In genomic region chr3:68620211-68620610, GRCh38 we compare ENCODE assay signal across 26 cellular contexts.
"Had no signal": no experiment of that assay in that cellular context is flagged by ENCODE, and none has a peak within 500 bp of the region (broad histone marks: within the 10 kb centered on the region; RNA-seq: fewer than 3 reads in every experiment).

No MANE protein-coding gene starts in this region.

- ATAC-seq: activated CD8-positive, alpha-beta T cell treated with anti-CD3 and anti-CD28 coated beads for 36 hours; activated naive CD8-positive, alpha-beta T cell treated with anti-CD3 and anti-CD28 coated beads, Interleukin-2, amount 50 U/mL, for 24 hours; K562 had no signal

- H3K4me3 ChIP-seq: K562, PC-9, SK-N-MC had no signal

- H3K9me3 Mint-ChIP-seq: activated CD8-positive, alpha-beta T cell treated with anti-CD3 and anti-CD28 coated beads for 36 hours; activated T-cell treated with anti-CD3 and anti-CD28 coated beads, Interleukin-2, amount 50 U/mL, for 24 hours had no signal

- H2AFZ ChIP-seq: PC-9 had no signal

- H3K36me3 ChIP-seq: WERI-Rb-1 had no signal

- DNase-seq: activated CD4-positive, alpha-beta T cell treated with anti-CD3 and anti-CD28 coated beads for 1 hour; activated CD4-positive, alpha-beta T cell treated with anti-CD3 and anti-CD28 coated beads for 48 hours; activated CD4-positive, CD25-positive, alpha-beta regulatory T cell; activated CD8-positive, alpha-beta T cell treated with anti-CD3 and anti-CD28 coated beads for 36 hours; activated gamma-delta T cell; activated naive CD4-positive, alpha-beta T cell treated with anti-CD3 and anti-CD28 coated beads for 36 hours; activated naive CD8-positive, alpha-beta T cell treated with anti-CD3 and anti-CD28 coated beads, Interleukin-2, amount 50 U/mL, for 24 hours; activated T-cell treated with anti-CD3 and anti-CD28 coated beads, Interleukin-2, amount 50 U/mL, for 24 hours; anterior cingulate cortex; caudate nucleus; cerebellar nuclear complex; NCI-H1105; NCI-H1417 treated with DMSO at 0.1 percent for 48 hours; NCI-H187 treated with DMSO at 0.1 percent for 48 hours; NCI-H345; NCI-H524 treated with DMSO at 0.1 percent for 48 hours; PC-9; Right ventricle myocardium superior; T1000; WERI-Rb-1 had no signal

- H3K27ac ChIP-seq: PC-9, RWPE1, SK-N-MC, WERI-Rb-1 had no signal

- H3K27ac Mint-ChIP-seq: activated CD8-positive, alpha-beta T cell treated with anti-CD3 and anti-CD28 coated beads for 36 hours; activated naive CD4-positive, alpha-beta T cell treated with anti-CD3 and anti-CD28 coated beads for 36 hours; activated naive CD8-positive, alpha-beta T cell; activated naive CD8-positive, alpha-beta T cell treated with anti-CD3 and anti-CD28 coated beads, Interleukin-2, amount 50 U/mL, for 24 hours; activated T-cell treated with anti-CD3 and anti-CD28 coated beads, Interleukin-2, amount 50 U/mL, for 24 hours; activated T-helper 2 cell treated with anti-CD3 and anti-CD28 coated beads, Interferon-gamma antibody, Interleukin-2, Interleukin-4, amounts not matched to agents 10 μg/mL and 5 μg/mL and 100 μg/mL, durations not matched to agents 14 hours and 24 hours and 36 hours; brain had no signal

- H3K36me3 Mint-ChIP-seq: activated naive CD8-positive, alpha-beta T cell; brain had no signal

- H3K4me2 ChIP-seq: PC-9 had no signal
